16 cellular contexts compared by ENCODE assay signal in genomic region chr13:77331421-77331820, GRCh38. TPM values are rescaled to one million over a fixed set of nuclear protein-coding genes. Genes with fewer than 3 reads are reported as not detected.
DNase-seq lines count a peak whose midpoint lies in the region; ATAC-seq and TF ChIP-seq lines count a peak whose summit lies in the region.
"Had no signal": no experiment of that assay in that cellular context is flagged by ENCODE, and none has a peak within 500 bp of the region (broad histone marks: within the 10 kb centered on the region; RNA-seq: fewer than 3 reads in every experiment).

No MANE protein-coding gene starts in this region.

- peak overlapping the region in 3 of 4 donors; percentile 27 to 85 (median 62) for H3K4me3 Mint-ChIP-seq in CD4-positive, CD25-positive, alpha-beta regulatory T cell
- H3K4me3 Mint-ChIP-seq in T-helper 17 cell (no peak overlapping the region), memory B cell (peak overlapping the region; percentile 56)

- DNase-seq in CD4-positive, CD25-positive, alpha-beta regulatory T cell = no peak
- DNase-seq in T-helper 17 cell (no peak), memory B cell (ENCODE audit: low spot score in 2 of 2) (no peak), right atrium auricular region (ENCODE audit: low spot score) (no peak), left ventricle myocardium superior (no peak)
- DNase-seq: activated CD4-positive, CD25-positive, alpha-beta regulatory T cell treated with anti-CD3 and anti-CD28 coated beads, Interleukin-2, amount 50 U/mL, for 72 hours; gastrocnemius medialis; MV-4-11; NCI-H1930; tibial artery had no signal

- no peaks in the 10 kb centered on the region for H3K36me3 Mint-ChIP-seq in CD4-positive, CD25-positive, alpha-beta regulatory T cell
- H3K36me3 Mint-ChIP-seq in T-helper 17 cell (ENCODE audit: low read depth) (peaks cover 2% of the 10 kb centered on the region), memory B cell (no peaks in the 10 kb centered on the region)

- no peak for ATAC-seq in CD4-positive, CD25-positive, alpha-beta regulatory T cell (ENCODE audit: low read depth in 2 of 2)
- ATAC-seq in T-helper 17 cell (no peak), memory B cell (ENCODE audit: low read depth) (no peak), GM21447 (IDR thresholded peaks at IDR 0.05; ENCODE audit: unreplicated experiment) (no peak), left ventricle myocardium superior (no peak)
- ATAC-seq: gastrocnemius medialis, left lobe of liver had no signal

- H4K20me1 ChIP-seq in BLaER1 = peaks cover 2% of the 10 kb centered on the region; the same call in 1 of the 2 replicates

- H3K27ac Mint-ChIP-seq in CD4-positive, CD25-positive, alpha-beta regulatory T cell = peak overlapping the region in 2 of 3 donors; percentile 67 to 93
- H3K27ac Mint-ChIP-seq in T-helper 17 cell (peak overlapping the region; percentile 56), memory B cell (peak overlapping the region; percentile 78)

- H3K9ac ChIP-seq in BLaER1 = no peak overlapping the region

- peak overlapping the region; percentile 96 for H3K27ac ChIP-seq in BLaER1
- H3K27ac ChIP-seq in CD4-positive, CD25-positive, alpha-beta regulatory T cell (ENCODE audit: insufficient read depth, low read length, poor library complexity, severe bottlenecking) = peak overlapping the region; percentile 92
- H3K27ac ChIP-seq in right atrium auricular region = no peak overlapping the region
- H3K27ac ChIP-seq: coronary artery, epithelial cell of prostate, prostate gland, tibial artery had no signal

- H3K27me3 Mint-ChIP-seq in CD4-positive, CD25-positive, alpha-beta regulatory T cell = peaks cover 4% of the 10 kb centered on the region
- H3K27me3 Mint-ChIP-seq in T-helper 17 cell (no peaks in the 10 kb centered on the region), memory B cell (no peaks in the 10 kb centered on the region)

- intact Hi-C loops in left ventricle myocardium superior (cut with micrococcal nuclease) = no loop called here

- H3K36me3 ChIP-seq in BLaER1 (no peaks in the 10 kb centered on the region), right atrium auricular region (no peaks in the 10 kb centered on the region)
- H3K36me3 ChIP-seq in CD4-positive, CD25-positive, alpha-beta regulatory T cell (ENCODE audit: control insufficient read depth, insufficient read depth, low read length) = no peaks in the 10 kb centered on the region
- H3K36me3 ChIP-seq: gastrocnemius medialis, prostate gland, tibial artery had no signal

- H3K9me3 Mint-ChIP-seq in CD4-positive, CD25-positive, alpha-beta regulatory T cell = no peaks in the 10 kb centered on the region
- H3K9me3 Mint-ChIP-seq in memory B cell = no peaks in the 10 kb centered on the region

- H3K4me3 ChIP-seq in BLaER1 (peak overlapping the region; percentile 72; the same call in 1 of the 2 replicates), right atrium auricular region (no peak overlapping the region)
- no peak overlapping the region for H3K4me3 ChIP-seq in CD4-positive, CD25-positive, alpha-beta regulatory T cell (ENCODE audit: low read depth, low read length)
- H3K4me3 ChIP-seq: coronary artery, gastrocnemius medialis, prostate gland, tibial artery had no signal

- H3K4me2 ChIP-seq in BLaER1 = peak overlapping the region; percentile 86

- peaks cover 14 to 38% (median 21%) of the 10 kb centered on the region in 4 donors for H3K4me1 Mint-ChIP-seq in CD4-positive, CD25-positive, alpha-beta regulatory T cell
- H3K4me1 Mint-ChIP-seq in T-helper 17 cell (peaks cover 28% of the 10 kb centered on the region), memory B cell (peaks cover 22% of the 10 kb centered on the region)

- TF ChIP-seq CTCF in right atrium auricular region (IDR thresholded peaks at IDR 0.05) = no peak

- peaks cover 42% of the 10 kb centered on the region for H3K4me1 ChIP-seq in BLaER1
- peaks cover 29% of the 10 kb centered on the region for H3K4me1 ChIP-seq in CD4-positive, CD25-positive, alpha-beta regulatory T cell (ENCODE audit: control insufficient read depth, insufficient read depth, low read length, poor library complexity, severe bottlenecking)
- H3K4me1 ChIP-seq in right atrium auricular region = peaks cover 0 to 18% of the 10 kb centered on the region in 2 donors
- H3K4me1 ChIP-seq: prostate gland had no signal

- H3K27me3 ChIP-seq in BLaER1 (no peaks in the 10 kb centered on the region), right atrium auricular region (no peaks in the 10 kb centered on the region)
- H3K27me3 ChIP-seq in CD4-positive, CD25-positive, alpha-beta regulatory T cell (ENCODE audit: control insufficient read depth, insufficient read depth, low read length) = no peaks in the 10 kb centered on the region
- H3K27me3 ChIP-seq: gastrocnemius medialis, tibial artery had no signal

- H3K9me3 ChIP-seq in BLaER1 (no peaks in the 10 kb centered on the region), T-helper 17 cell (ENCODE audit: control insufficient read depth, low read length, poor library complexity, severe bottlenecking) (no peaks in the 10 kb centered on the region), right atrium auricular region (no peaks in the 10 kb centered on the region)
- H3K9me3 ChIP-seq in CD4-positive, CD25-positive, alpha-beta regulatory T cell (ENCODE audit: control insufficient read depth in 2 of 2, low read length in 2 of 2) = no peaks in the 10 kb centered on the region
- H3K9me3 ChIP-seq: gastrocnemius medialis, prostate gland, tibial artery had no signal

RNA-seq across cellular contexts. Expression of gene MYCBP2, which starts 4.5 kb away (rescaled TPM):
- total RNA-seq in CD4-positive, CD25-positive, alpha-beta regulatory T cell = 189 TPM
- 10 to 100 TPM; 20.8 to 35.9 (median 26.4) TPM for polyA plus RNA-seq in CD4-positive, CD25-positive, alpha-beta regulatory T cell
- total RNA-seq in T-helper 17 cell (100 to 1,000 TPM; 146 to 160 TPM), right atrium auricular region (10 to 100 TPM; 78.6 to 91.2 TPM), left ventricle myocardium superior (44.1 TPM)

Comparison
In these comparisons a context has a peak if more than half of its experiments do, and no peak if none do; other contexts are left out.
1. H3K27ac ChIP-seq: peak in BLaER1 (single experiment) and CD4-positive, CD25-positive, alpha-beta regulatory T cell (single experiment); none in right atrium auricular region (0 of 2).
2. Peak in every context shown above with its lines, with median percentiles within 50 percentile points of each other: H3K27ac Mint-ChIP-seq.